ENCODE assay signal across 14 cellular contexts in genomic region chr7:39083781-39084180, GRCh38.
DNase-seq lines count a peak whose midpoint lies in the region; TF ChIP-seq lines count a peak whose summit lies in the region.
"Had no signal": no experiment of that assay in that cellular context is flagged by ENCODE, and none has a peak within 500 bp of the region (broad histone marks: within the 10 kb centered on the region; RNA-seq: fewer than 3 reads in every experiment).

No MANE protein-coding gene starts in this region.

- H3K4me3 ChIP-seq in neural cell (ENCODE audit: low read length), result peak overlapping the region; percentile 58
- H3K4me3 ChIP-seq in A673 (ENCODE audit: low read depth, low read length, poor library complexity, severe bottlenecking), result no peak overlapping the region
- H3K4me3 ChIP-seq: GM12878 had no signal

- no peaks in the 10 kb centered on the region for H4K20me1 ChIP-seq in neural cell (ENCODE audit: insufficient read depth)

- no peaks in the 10 kb centered on the region for H3K9me2 ChIP-seq in neural cell (ENCODE audit: insufficient read depth, low read length)
- H3K9me2 ChIP-seq: SK-N-SH had no signal

- no peaks in the 10 kb centered on the region for H3K9me3 ChIP-seq in neural cell (ENCODE audit: low read length)
- no peaks in the 10 kb centered on the region for H3K9me3 ChIP-seq in A673 (ENCODE audit: low read depth, low read length, poor library complexity, severe bottlenecking)
- H3K9me3 ChIP-seq: SK-N-SH had no signal

- intact Hi-C loops in A673 (cut with micrococcal nuclease; ENCODE audit: unreplicated experiment), result no loop called here

- H3K9ac ChIP-seq in neural cell (ENCODE audit: low read length), result peak overlapping the region; percentile 21
- H3K9ac ChIP-seq: SK-N-SH had no signal

- H3K4me2 ChIP-seq in neural cell (ENCODE audit: low read length), result peak overlapping the region; percentile 68
- H3K4me2 ChIP-seq: SK-N-SH had no signal

- peak overlapping the region; percentile 56 for H3K27ac ChIP-seq in neural cell (ENCODE audit: low read length)
- no peak overlapping the region for H3K27ac ChIP-seq in A673 (ENCODE audit: low read depth, low read length, poor library complexity, severe bottlenecking)
- H3K27ac ChIP-seq: C4-2B had no signal

- TF ChIP-seq EP300 in neural cell (conservative IDR thresholded peaks at IDR 0.05; ENCODE audit: poor library complexity, severe bottlenecking), result peak; percentile 80

- CTCF ChIA-PET in A673 (lab: Charles Lee), result interaction anchor here (0.7 kb wide), 1 partner anchor 400 kb away, joined by 3 read pairs; no protein-coding TSS in a partner anchor

- no peaks in the 10 kb centered on the region for H3K27me3 ChIP-seq in neural cell (ENCODE audit: insufficient read depth, low read depth, low read length)
- peaks cover 67% of the 10 kb centered on the region for H3K27me3 ChIP-seq in A673 (replicated peaks; ENCODE audit: insufficient read depth, low read depth, low read length, poor library complexity)

- H3K36me3 ChIP-seq in neural cell (ENCODE audit: insufficient read depth, low read length) (no peaks in the 10 kb centered on the region), A673 (ENCODE audit: insufficient read depth, low read length, poor library complexity, severe bottlenecking) (no peaks in the 10 kb centered on the region)

- no peaks in the 10 kb centered on the region for H3K4me1 ChIP-seq in A673 (ENCODE audit: insufficient read depth, low read length, poor library complexity, severe bottlenecking)

- no TSS peak for BruUV-seq in A673 (replicated peaks; lab: Mats Ljungman, UMichigan)

- peaks cover 5% of the 10 kb centered on the region for H3F3A ChIP-seq in neural cell (ENCODE audit: insufficient read depth, low read length, poor library complexity, severe bottlenecking)

- no peak for TF ChIP-seq RAD21 in neural cell (conservative IDR thresholded peaks at IDR 0.05)

- DNase-seq in NCI-H2029 (lab: John Stamatoyannopoulos, UW) (peak; percentile 48), NCI-H2029 treated with DMSO at 0.1 percent for 48 hours (lab: John Stamatoyannopoulos, UW) (no peak), NCI-H146 (lab: John Stamatoyannopoulos, UW) (peak; percentile 63), NCI-H748 treated with DMSO at 0.1 percent for 48 hours (lab: John Stamatoyannopoulos, UW) (peak; percentile 47), A673 (ENCODE audit: low spot score) (no peak)
- no peak for DNase-seq in stimulated activated CD8-positive, alpha-beta memory T cell treated with anti-CD3 and anti-CD28 coated beads, Interleukin-4, amount 100 ng/mL, for 48 hours
- DNase-seq: DND-41; Karpas-422; NK-92 treated with Interleukin-12 subunit alpha and Interleukin-12 subunit beta, amount 100 ng/mL, for 24 hours; SIG-M5; SK-N-SH had no signal

- no peak overlapping the region for H2AFZ ChIP-seq in neural cell (ENCODE audit: low read depth, low read length)

- no peaks in the 10 kb centered on the region for H3K79me2 ChIP-seq in neural cell (replicated peaks; ENCODE audit: insufficient read depth, low read length)

- POLR2A ChIA-PET in A673 (lab: Charles Lee; ENCODE audit: low non-redundant PET), result no interaction called here

- TF ChIP-seq CTCF in neural cell (IDR thresholded peaks at IDR 0.05; ENCODE audit: poor library complexity, severe bottlenecking), result no peak
- no peak for TF ChIP-seq CTCF in A673 (conservative IDR thresholded peaks at IDR 0.05; ENCODE audit: low read depth, low read length)

TF ChIP-seq in neural cell, 6 proteins besides CTCF, POLR2A, EP300 and RAD21:
- TF ChIP-seq TAF1 (IDR thresholded peaks at IDR 0.05; ENCODE audit: low read depth), result no peak
- TF ChIP-seq REST (IDR thresholded peaks at IDR 0.05; ENCODE audit: borderline replicate concordance), result no peak
- peak; percentile 72 for TF ChIP-seq POLR2AphosphoS5 (IDR thresholded peaks at IDR 0.05)
- TF ChIP-seq EZH2 (IDR thresholded peaks at IDR 0.05; ENCODE audit: borderline replicate concordance, insufficient read depth, low read length, poor library complexity, severe bottlenecking), result no peak
- TF ChIP-seq SMC3 (conservative IDR thresholded peaks at IDR 0.05; ENCODE audit: poor library complexity), result no peak

Comparison
In these comparisons a context has a peak if more than half of its experiments do, and no peak if none do; other contexts are left out.
1. DNase-seq: peak in NCI-H2029 (single experiment), NCI-H146 (single experiment) and NCI-H748 treated with DMSO at 0.1 percent for 48 hours (single experiment); none in NCI-H2029 treated with DMSO at 0.1 percent for 48 hours (single experiment), A673 (single experiment) and stimulated activated CD8-positive, alpha-beta memory T cell treated with anti-CD3 and anti-CD28 coated beads, Interleukin-4, amount 100 ng/mL, for 48 hours (single experiment).